Comparison of ENCODE assay signal across 9 cellular contexts in the genomic region with DNA sequence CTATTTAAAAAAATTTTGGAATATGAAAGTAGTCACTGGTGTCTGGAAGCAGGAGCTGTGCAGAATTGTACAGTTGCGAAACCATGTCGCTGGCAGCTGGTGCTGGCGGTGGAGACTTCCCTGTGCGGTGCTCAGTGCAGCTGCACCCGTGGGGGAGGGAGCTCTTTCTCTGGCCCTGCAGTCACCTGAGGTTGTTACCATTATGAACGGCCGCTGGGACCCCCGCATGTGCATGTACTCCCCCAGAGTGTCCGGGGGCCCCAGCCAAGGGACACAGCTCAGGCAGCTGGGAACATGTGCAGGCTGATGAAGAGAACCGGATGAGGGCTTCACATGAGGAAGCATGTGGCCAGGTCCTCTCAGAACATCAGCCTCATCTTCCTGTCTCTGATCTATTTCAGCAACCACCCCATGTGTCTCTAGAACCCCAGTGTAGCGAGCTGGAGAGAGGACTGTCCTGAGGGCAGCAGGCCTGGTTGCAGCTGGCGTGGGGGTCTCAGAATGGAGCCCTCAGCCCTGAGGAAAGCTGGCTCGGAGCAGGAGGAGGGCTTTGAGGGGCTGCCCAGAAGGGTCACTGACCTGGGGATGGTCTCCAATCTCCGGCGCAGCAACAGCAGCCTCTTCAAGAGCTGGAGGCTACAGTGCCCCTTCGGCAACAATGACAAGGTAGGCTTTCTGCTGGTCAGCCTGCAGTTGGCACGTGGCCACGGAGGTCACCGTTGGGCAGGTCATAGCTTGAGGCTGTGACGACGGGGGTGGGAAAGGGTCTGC. TPM values are rescaled to one million over a fixed set of nuclear protein-coding genes. Genes with fewer than 3 reads are reported as not detected.
A peak's percentile ranks its signal among the peaks of the same experiment; 100 is the strongest.
DNase-seq lines count a peak whose midpoint lies in the region; ATAC-seq, FAIRE-seq and TF ChIP-seq lines count a peak whose summit lies in the region.
"Had no signal": no experiment of that assay in that cellular context is flagged by ENCODE, and none has a peak within 500 bp of the region (broad histone marks: within the 10 kb centered on the region; RNA-seq: fewer than 3 reads in every experiment).

A gene (plus strand): TSS at position 422 of the 771 bp plus-strand sequence. CDS start 80 bp downstream, at position 502.

- no peak within 1 kb of the TSS for H3K27ac ChIP-seq in IMR-90 (ENCODE audit: insufficient read depth, low read length)
- H3K27ac ChIP-seq in HepG2 (ENCODE audit: extremely low read length, insufficient read depth, low read length): no peak within 1 kb of the TSS

- ATAC-seq in IMR-90 (ENCODE audit: low read depth) (peak; percentile 56; the same call in 1 of the 2 replicates), HepG2 (no peak), GM19351 (IDR thresholded peaks at IDR 0.05; ENCODE audit: unreplicated experiment) (no peak), HG02973 (IDR thresholded peaks at IDR 0.05; ENCODE audit: unreplicated experiment) (no peak)

- intact Hi-C loops in IMR-90 (cut with micrococcal nuclease): no loop called here
- intact Hi-C loops in activated T-helper 1 cell treated with anti-CD3 and anti-CD28 coated beads, Interleukin-12 subunit alpha, Interleukin-12 subunit beta, Interleukin-2, Interleukin-4 antibody, amounts not matched to agents 30 ng/mL and 10 ng/mL and 1 ng/mL, durations not matched to agents 14 hours and 24 hours and 36 hours (cut with micrococcal nuclease): loop anchor here (5.0 kb wide), 1 partner anchor 124 kb away; no protein-coding TSS in a partner anchor
- intact Hi-C loops in HepG2 (cut with micrococcal nuclease; ENCODE audit: unreplicated experiment): no loop called here

- no peak for FAIRE-seq in HepG2 (lab: Jason Lieb, UNC)
- FAIRE-seq: bronchial epithelial cell had no signal

- H3K9me3 Mint-ChIP-seq in activated T-helper 1 cell treated with anti-CD3 and anti-CD28 coated beads, Interleukin-12 subunit alpha, Interleukin-12 subunit beta, Interleukin-2, Interleukin-4 antibody, amounts not matched to agents 30 ng/mL and 10 ng/mL and 1 ng/mL, durations not matched to agents 14 hours and 24 hours and 36 hours: no peaks in the 10 kb centered on the region

- H3K27me3 ChIP-seq in GM06990 (replicated peaks; ENCODE audit: control insufficient read depth, insufficient read depth, low read length) (no peaks in the 10 kb centered on the region), IMR-90 (ENCODE audit: control insufficient read depth, insufficient read depth, low read length) (peaks cover 48% of the 10 kb centered on the region), HepG2 (ENCODE audit: control insufficient read depth in 1 of 2, insufficient read depth in 2 of 2, low read length in 2 of 2) (peaks cover 6 to 17% of the 10 kb centered on the region in 2 experiments; a peak in 4 of 5 replicates)

- peak within 1 kb of the TSS; percentile 88 for H3K27ac Mint-ChIP-seq in activated T-helper 1 cell treated with anti-CD3 and anti-CD28 coated beads, Interleukin-12 subunit alpha, Interleukin-12 subunit beta, Interleukin-2, Interleukin-4 antibody, amounts not matched to agents 30 ng/mL and 10 ng/mL and 1 ng/mL, durations not matched to agents 14 hours and 24 hours and 36 hours

- no peak within 1 kb of the TSS for H4K91ac ChIP-seq in IMR-90 (ENCODE audit: insufficient read depth, low read depth, low read length)

- H2BK20ac ChIP-seq in IMR-90 (ENCODE audit: low read depth, low read length): no peak within 1 kb of the TSS

- TF ChIP-seq POLR2A in IMR-90 (IDR thresholded peaks at IDR 0.05; ENCODE audit: low read depth, low read length) (no peak), HepG2 (IDR thresholded peaks at IDR 0.05; ENCODE audit: insufficient read depth in 1 of 2, low read depth in 2 of 2, low read length in 2 of 2) (no peak)

- H2BK120ac ChIP-seq in IMR-90 (ENCODE audit: low read depth, low read length): no peak within 1 kb of the TSS

- H3K9me3 ChIP-seq in IMR-90 (ENCODE audit: control insufficient read depth, insufficient read depth, low read length) (peaks cover 2% of the 10 kb centered on the region; the same call in 1 of the 2 replicates), HepG2 (ENCODE audit: low read length) (no peaks in the 10 kb centered on the region)

- H4K8ac ChIP-seq in IMR-90 (ENCODE audit: low read depth in 2 of 2, low read length in 2 of 2): no peak within 1 kb of the TSS

- no TSS peak for BruUV-seq in IMR-90 (replicated peaks; lab: Mats Ljungman, UMichigan)
- no TSS peak for BruUV-seq in HepG2 (replicated peaks; lab: Mats Ljungman, UMichigan)

- TF ChIP-seq EP300 in HepG2 (IDR thresholded peaks at IDR 0.05; ENCODE audit: low read depth in 2 of 2, low read length in 2 of 2) (no peak), HepG2 (CRISPR knock-in tag; IDR thresholded peaks at IDR 0.05; ENCODE audit: borderline replicate concordance) (no peak)

- no peak within 1 kb of the TSS for H2BK15ac ChIP-seq in IMR-90 (ENCODE audit: low read depth, low read length)

- H3K4me2 ChIP-seq in IMR-90 (ENCODE audit: low read depth, low read length): no peak within 1 kb of the TSS
- H3K4me2 ChIP-seq in HepG2 (ENCODE audit: low read depth, low read length): no peak within 1 kb of the TSS

- TF ChIP-seq CTCF in GM06990 (IDR thresholded peaks at IDR 0.05; ENCODE audit: insufficient read depth, low read length, poor library complexity, severe bottlenecking) (no peak), IMR-90 (conservative IDR thresholded peaks at IDR 0.05; ENCODE audit: low read depth, low read length) (no peak), HepG2 (CRISPR knock-in tag; IDR thresholded peaks at IDR 0.05) (no peak)

- H3K27me3 Mint-ChIP-seq in activated T-helper 1 cell treated with anti-CD3 and anti-CD28 coated beads, Interleukin-12 subunit alpha, Interleukin-12 subunit beta, Interleukin-2, Interleukin-4 antibody, amounts not matched to agents 30 ng/mL and 10 ng/mL and 1 ng/mL, durations not matched to agents 14 hours and 24 hours and 36 hours (ENCODE audit: insufficient read depth): peaks cover 19% of the 10 kb centered on the region

- dilution Hi-C loops in IMR-90 (cut with HindIII; ENCODE audit: low sequenced_read_pairs, unreplicated experiment): no loop called here

- no peak within 1 kb of the TSS for H4K5ac ChIP-seq in IMR-90 (ENCODE audit: low read depth, low read length)

- H2AFZ ChIP-seq in IMR-90 (replicated peaks; ENCODE audit: low read length, poor library complexity) (peak within 1 kb of the TSS; percentile 51), HepG2 (ENCODE audit: low read length) (no peak within 1 kb of the TSS)

- POLR2A ChIA-PET in IMR-90 (lab: Charles Lee; ENCODE audit: unreplicated experiment) (no interaction called here), HepG2 (lab: Yijun Ruan, JAX) (interaction anchor here (1.2 kb wide), 1 partner anchor 14 kb away, joined by 3 read pairs; a partner anchor contains a TSS)

- peaks cover 11% of the 10 kb centered on the region for H3K36me3 Mint-ChIP-seq in activated T-helper 1 cell treated with anti-CD3 and anti-CD28 coated beads, Interleukin-12 subunit alpha, Interleukin-12 subunit beta, Interleukin-2, Interleukin-4 antibody, amounts not matched to agents 30 ng/mL and 10 ng/mL and 1 ng/mL, durations not matched to agents 14 hours and 24 hours and 36 hours (ENCODE audit: low read depth)

- DNase-seq in GM06990 (ENCODE audit: extremely low read depth, insufficient read length): peak; percentile 60
- no peak for DNase-seq in IMR-90
- peak; percentile 24 for DNase-seq in activated T-helper 1 cell treated with anti-CD3 and anti-CD28 coated beads, Interleukin-12 subunit alpha, Interleukin-12 subunit beta, Interleukin-2, Interleukin-4 antibody, amounts not matched to agents 30 ng/mL and 10 ng/mL and 1 ng/mL, durations not matched to agents 14 hours and 24 hours and 36 hours (ENCODE audit: low spot score)
- DNase-seq in HepG2 (ENCODE audit: low spot score): no peak
- DNase-seq in COLO668 (lab: John Stamatoyannopoulos, UW; ENCODE audit: unreplicated experiment): no peak
- DNase-seq in NCI-H1092 treated with DMSO at 0.1 percent for 48 hours (lab: John Stamatoyannopoulos, UW): no peak

- no peak within 1 kb of the TSS for H3K4ac ChIP-seq in IMR-90 (ENCODE audit: low read depth, low read length)

- H4K20me1 ChIP-seq in IMR-90 (ENCODE audit: insufficient read depth, low read length) (no peaks in the 10 kb centered on the region), HepG2 (ENCODE audit: insufficient read depth, low read length) (no peaks in the 10 kb centered on the region)

- peaks cover 50% of the 10 kb centered on the region for H3K4me1 Mint-ChIP-seq in activated T-helper 1 cell treated with anti-CD3 and anti-CD28 coated beads, Interleukin-12 subunit alpha, Interleukin-12 subunit beta, Interleukin-2, Interleukin-4 antibody, amounts not matched to agents 30 ng/mL and 10 ng/mL and 1 ng/mL, durations not matched to agents 14 hours and 24 hours and 36 hours (ENCODE audit: low read depth)

- TF ChIP-seq RAD21 in IMR-90 (IDR thresholded peaks at IDR 0.05; ENCODE audit: low read length) (no peak), HepG2 (CRISPR knock-in tag; IDR thresholded peaks at IDR 0.05) (no peak)

- no peaks in the 10 kb centered on the region for H3K79me2 ChIP-seq in HepG2 (ENCODE audit: insufficient read depth, low read length)

- WGBS in IMR-90 (ENCODE audit: extremely low coverage in 2 of 2, insufficient read length in 1 of 2), 2 experiments: 42% methylated on average over 13 of the region's 21 CpGs; no CpG with 5 or more reads in 1 of the 2 experiments
- WGBS in HepG2 (ENCODE audit: low lambda C conversion rate): 28% methylated on average over 6 of the region's 21 CpGs

- H3K56ac ChIP-seq in IMR-90 (ENCODE audit: extremely low read depth, insufficient read depth, low read length): no peak within 1 kb of the TSS

- no peak within 1 kb of the TSS for H3K14ac ChIP-seq in IMR-90 (replicated peaks; ENCODE audit: low read depth, low read length)

- no peak within 1 kb of the TSS for H2AK9ac ChIP-seq in IMR-90 (replicated peaks; ENCODE audit: low read depth, low read length, poor library complexity)

- no peak within 1 kb of the TSS for H2AK5ac ChIP-seq in IMR-90 (ENCODE audit: low read depth, low read length)

- H3K4me3 Mint-ChIP-seq in activated T-helper 1 cell treated with anti-CD3 and anti-CD28 coated beads, Interleukin-12 subunit alpha, Interleukin-12 subunit beta, Interleukin-2, Interleukin-4 antibody, amounts not matched to agents 30 ng/mL and 10 ng/mL and 1 ng/mL, durations not matched to agents 14 hours and 24 hours and 36 hours: peak within 1 kb of the TSS; percentile 81

- H3K4me3 ChIP-seq in GM06990 (replicated peaks; ENCODE audit: low read depth, low read length) (peak within 1 kb of the TSS; percentile 29), IMR-90 (ENCODE audit: insufficient read depth, low read depth, low read length) (no peak within 1 kb of the TSS), HepG2 (replicated peaks in 1 of 3; ENCODE audit: insufficient read depth in 1 of 3, low read depth in 2 of 3, low read length in 3 of 3) (no peak within 1 kb of the TSS)

- CTCF ChIA-PET in IMR-90 (lab: Yijun Ruan, JAX) (no interaction called here), HepG2 (lab: Yijun Ruan, JAX; ENCODE audit: low intra/inter-chr PET ratio, low total read pairs) (no interaction called here)

- no peak within 1 kb of the TSS for H3K18ac ChIP-seq in IMR-90 (ENCODE audit: low read depth, low read length)

- H2BK5ac ChIP-seq in IMR-90 (ENCODE audit: low read depth, low read length, poor library complexity, severe bottlenecking): no peak within 1 kb of the TSS

- no peaks in the 10 kb centered on the region; the same call in 1 of the 2 replicates for H3K36me3 ChIP-seq in GM06990 (ENCODE audit: control insufficient read depth, insufficient read depth, low read length)
- H3K36me3 ChIP-seq in IMR-90 (ENCODE audit: control insufficient read depth, insufficient read depth, low read length): no peaks in the 10 kb centered on the region
- no peaks in the 10 kb centered on the region for H3K36me3 ChIP-seq in HepG2 (replicated peaks in 1 of 2; ENCODE audit: control insufficient read depth in 1 of 2, insufficient read depth in 2 of 2, low read length in 2 of 2)

- no peaks in the 10 kb centered on the region for H3K9me1 ChIP-seq in IMR-90 (ENCODE audit: insufficient read depth, low read length)

- H3K4me1 ChIP-seq in IMR-90 (ENCODE audit: control insufficient read depth, insufficient read depth, low read length) (no peaks in the 10 kb centered on the region), HepG2 (ENCODE audit: insufficient read depth, low read length) (peaks cover 22% of the 10 kb centered on the region)

- H3K79me1 ChIP-seq in IMR-90 (ENCODE audit: low read depth in 1 of 2, low read length in 2 of 2): no peaks in the 10 kb centered on the region

- in situ Hi-C loops in IMR-90 (cut with MboI; ENCODE audit: low sequenced_read_pairs): no loop called here
- in situ Hi-C loops in HepG2 (cut with HindIII; ENCODE audit: extremely low pct_ligation_motif_present, low pct_unique_long_range_greater_than_20kb): no loop called here

- no peak within 1 kb of the TSS for H3K9ac ChIP-seq in IMR-90 (ENCODE audit: low read depth, low read length)
- H3K9ac ChIP-seq in HepG2 (ENCODE audit: insufficient read depth, low read depth, low read length): no peak within 1 kb of the TSS

- H3K23ac ChIP-seq in IMR-90 (ENCODE audit: low read depth, low read length): no peak within 1 kb of the TSS

RNA-seq across cellular contexts. Expression of the gene that starts here (rescaled TPM):
- total RNA-seq in IMR-90 (2012; rRNA removed) (not detected in 2 replicates), HepG2 (2016; rRNA removed; fragmentation: Illumina TruSeq; extraction: Trizol) (0.07 TPM in 1 of 2 replicates, not detected in the other)
- polyA plus RNA-seq in IMR-90 (2012; rRNA removed) (not detected in 2 replicates), HepG2 (2011; rRNA removed) (0.09 and 0.20 TPM in 2 replicates)
- polyA plus RNA-seq in IMR-90 (2012; cell fraction: cytosol; rRNA removed): not detected in 2 replicates
- polyA plus RNA-seq in IMR-90 (2012; cell fraction: nucleus; rRNA removed; ENCODE audit: low replicate concordance): 0.05 TPM in 1 of 2 replicates, not detected in the other
- 11.6 and 15.2 TPM in 2 replicates for total RNA-seq in activated T-helper 1 cell treated with anti-CD3 and anti-CD28 coated beads, Interleukin-12 subunit alpha, Interleukin-12 subunit beta, Interleukin-2, Interleukin-4 antibody, amounts not matched to agents 30 ng/mL and 10 ng/mL and 1 ng/mL, durations not matched to agents 14 hours and 24 hours and 36 hours
- not detected in 2 replicates for total RNA-seq in HepG2 (2016; cell fraction: cytosol; rRNA removed; fragmentation: Illumina TruSeq; extraction: Trizol; ENCODE audit: low read depth)
- total RNA-seq in HepG2 (2016; cell fraction: insoluble cytoplasmic fraction; rRNA removed; fragmentation: Illumina TruSeq; extraction: Trizol): 0.09 TPM in 1 of 2 replicates, not detected in the other
- 0.14 TPM in 1 of 2 replicates, not detected in the other for total RNA-seq in HepG2 (2016; cell fraction: membrane; rRNA removed; fragmentation: Illumina TruSeq; extraction: Trizol)
- not detected in 2 replicates for total RNA-seq in HepG2 (2016; cell fraction: nucleus; rRNA removed; fragmentation: Illumina TruSeq; extraction: Trizol)
- 0.05 and 0.06 TPM in 2 replicates for polyA plus RNA-seq in HepG2 (2011; cell fraction: cytosol; rRNA removed)
- 0.37 and 0.55 TPM in 2 replicates for polyA plus RNA-seq in HepG2 (2011; cell fraction: nucleus; rRNA removed)
- 0.27 and 0.31 TPM in 2 replicates for polyA plus RNA-seq in HepG2 (2012)
- 0.08 TPM in 1 of 2 replicates, not detected in the other for polyA plus RNA-seq in HepG2 (2016; cell fraction: cytosol; fragmentation: Illumina TruSeq; extraction: Trizol; ENCODE audit: low read depth)
- 0.14 TPM in 1 of 2 replicates, not detected in the other for polyA plus RNA-seq in HepG2 (2016; cell fraction: insoluble cytoplasmic fraction; fragmentation: Illumina TruSeq; extraction: Trizol; ENCODE audit: low read depth)
- polyA plus RNA-seq in HepG2 (2016; cell fraction: membrane; fragmentation: Illumina TruSeq; extraction: Trizol; ENCODE audit: low read depth): 0.18 TPM in 1 of 2 replicates, not detected in the other
- polyA plus RNA-seq in HepG2 (2016; cell fraction: nucleus; fragmentation: Illumina TruSeq; extraction: Trizol; ENCODE audit: insufficient read depth, low read depth): 0.11 and 0.37 TPM in 2 replicates
- 0.02 and 11.4 TPM in 2 replicates for polyA minus RNA-seq in HepG2 (2011; rRNA and poly(A)+ RNA removed; ENCODE audit: low replicate concordance)
- polyA minus RNA-seq in HepG2 (2011; cell fraction: cytosol; rRNA and poly(A)+ RNA removed): 0.70 TPM in 1 of 2 replicates, not detected in the other
- 0.26 and 0.50 TPM in 2 replicates for polyA minus RNA-seq in HepG2 (2011; cell fraction: nucleus; rRNA and poly(A)+ RNA removed)

Comparison
In these comparisons a context has a peak if more than half of its experiments do, and no peak if none do; other contexts are left out.
1. RNA of the gene that starts here (total RNA-seq): 11.6 to 15.2 TPM in activated T-helper 1 cell treated with anti-CD3 and anti-CD28 coated beads, Interleukin-12 subunit alpha, Interleukin-12 subunit beta, Interleukin-2, Interleukin-4 antibody, amounts not matched to agents 30 ng/mL and 10 ng/mL and 1 ng/mL, durations not matched to agents 14 hours and 24 hours and 36 hours; 0.07 to 0.14 TPM in HepG2 and not detected in IMR-90; every median in the first group is over 10 times any median in the second.
2. Peak in ATAC-seq in IMR-90; RNA of the gene not detected or under 1 TPM.
3. DNase-seq: peak in GM06990 (single experiment) and activated T-helper 1 cell treated with anti-CD3 and anti-CD28 coated beads, Interleukin-12 subunit alpha, Interleukin-12 subunit beta, Interleukin-2, Interleukin-4 antibody, amounts not matched to agents 30 ng/mL and 10 ng/mL and 1 ng/mL, durations not matched to agents 14 hours and 24 hours and 36 hours (single experiment); none in IMR-90 (single experiment), HepG2 (single experiment), COLO668 (single experiment) and NCI-H1092 treated with DMSO at 0.1 percent for 48 hours (single experiment).